In the genomic region with DNA sequence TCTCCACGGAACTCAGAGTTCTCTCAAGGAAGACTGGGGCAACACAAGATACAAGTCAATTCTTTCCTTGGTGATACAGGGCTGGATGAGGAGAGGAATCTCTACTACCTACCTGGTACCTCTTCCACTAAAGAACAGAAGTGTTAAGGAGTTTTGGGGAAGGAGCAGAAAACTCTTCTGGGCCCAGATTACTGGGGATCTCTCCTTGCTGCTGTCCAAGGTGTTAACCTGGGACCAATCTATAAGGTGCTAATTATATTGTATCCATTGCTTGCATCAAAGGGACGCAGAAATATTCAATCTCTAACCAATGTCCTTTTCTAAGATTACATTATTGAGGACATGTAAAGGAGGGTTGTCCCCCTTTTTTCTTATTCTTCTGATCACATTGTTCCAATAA, we compare ENCODE assay signal across 2 cellular contexts.
TF ChIP-seq lines count a peak whose summit lies in the region.

No MANE protein-coding gene starts in this region.

TF ChIP-seq in GM23338, 12 proteins besides CTCF, POLR2A, EP300 and RAD21:
- TF ChIP-seq, protein P1, sequence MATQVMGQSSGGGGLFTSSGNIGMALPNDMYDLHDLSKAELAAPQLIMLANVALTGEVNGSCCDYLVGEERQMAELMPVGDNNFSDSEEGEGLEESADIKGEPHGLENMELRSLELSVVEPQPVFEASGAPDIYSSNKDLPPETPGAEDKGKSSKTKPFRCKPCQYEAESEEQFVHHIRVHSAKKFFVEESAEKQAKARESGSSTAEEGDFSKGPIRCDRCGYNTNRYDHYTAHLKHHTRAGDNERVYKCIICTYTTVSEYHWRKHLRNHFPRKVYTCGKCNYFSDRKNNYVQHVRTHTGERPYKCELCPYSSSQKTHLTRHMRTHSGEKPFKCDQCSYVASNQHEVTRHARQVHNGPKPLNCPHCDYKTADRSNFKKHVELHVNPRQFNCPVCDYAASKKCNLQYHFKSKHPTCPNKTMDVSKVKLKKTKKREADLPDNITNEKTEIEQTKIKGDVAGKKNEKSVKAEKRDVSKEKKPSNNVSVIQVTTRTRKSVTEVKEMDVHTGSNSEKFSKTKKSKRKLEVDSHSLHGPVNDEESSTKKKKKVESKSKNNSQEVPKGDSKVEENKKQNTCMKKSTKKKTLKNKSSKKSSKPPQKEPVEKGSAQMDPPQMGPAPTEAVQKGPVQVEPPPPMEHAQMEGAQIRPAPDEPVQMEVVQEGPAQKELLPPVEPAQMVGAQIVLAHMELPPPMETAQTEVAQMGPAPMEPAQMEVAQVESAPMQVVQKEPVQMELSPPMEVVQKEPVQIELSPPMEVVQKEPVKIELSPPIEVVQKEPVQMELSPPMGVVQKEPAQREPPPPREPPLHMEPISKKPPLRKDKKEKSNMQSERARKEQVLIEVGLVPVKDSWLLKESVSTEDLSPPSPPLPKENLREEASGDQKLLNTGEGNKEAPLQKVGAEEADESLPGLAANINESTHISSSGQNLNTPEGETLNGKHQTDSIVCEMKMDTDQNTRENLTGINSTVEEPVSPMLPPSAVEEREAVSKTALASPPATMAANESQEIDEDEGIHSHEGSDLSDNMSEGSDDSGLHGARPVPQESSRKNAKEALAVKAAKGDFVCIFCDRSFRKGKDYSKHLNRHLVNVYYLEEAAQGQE (IDR thresholded peaks at IDR 0.05; ENCODE audit: unreplicated experiment): peak; percentile 49
- TF ChIP-seq ZNF331 (CRISPR knock-in tag; IDR thresholded peaks at IDR 0.05; ENCODE audit: low read depth): no peak

TF ChIP-seq in Ishikawa, 13 proteins besides CTCF, POLR2A, EP300 and RAD21 (continued from another document):
- TF ChIP-seq, protein P1 (IDR thresholded peaks at IDR 0.05; ENCODE audit: low read depth): peak; percentile 65
